In the genomic region with DNA sequence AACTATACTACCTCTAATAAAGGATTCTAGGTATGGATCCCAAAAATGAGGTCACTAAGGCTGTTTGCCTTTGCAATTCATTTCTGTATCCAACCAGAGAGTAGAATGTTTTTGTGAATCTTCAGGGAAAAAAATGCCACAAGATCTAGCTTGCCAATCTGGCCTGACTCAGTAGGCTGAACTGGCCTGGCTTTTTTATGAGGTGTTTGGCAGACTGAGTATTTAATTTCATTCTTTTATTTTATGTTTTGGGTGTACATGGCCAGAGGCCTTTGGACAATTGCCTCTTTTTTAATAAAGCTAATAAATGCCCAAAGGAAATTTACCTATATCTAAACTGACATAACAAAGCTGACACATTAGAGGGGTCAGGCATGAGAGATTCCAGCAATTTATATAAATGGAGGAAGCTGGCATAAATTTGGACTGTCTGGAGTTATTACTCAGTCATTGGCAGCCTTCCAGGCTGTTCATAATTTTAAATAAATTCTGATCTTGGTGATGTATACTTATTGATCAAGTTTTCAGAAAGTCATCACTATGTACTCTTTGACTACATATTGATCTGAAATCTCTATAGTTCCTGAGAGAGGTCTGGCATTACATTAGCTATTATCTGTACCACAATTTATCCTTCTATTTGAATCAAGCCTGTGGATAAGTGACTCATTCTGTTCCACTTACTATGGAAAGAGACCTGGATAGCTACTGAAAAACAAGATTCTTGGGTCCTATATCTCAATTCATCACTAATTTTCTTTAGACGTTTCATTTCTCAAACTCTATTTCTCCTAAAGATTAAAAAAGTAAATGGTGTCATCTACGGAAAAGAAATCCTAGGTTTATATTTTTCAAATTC, we compare ENCODE assay signal across 23 cellular contexts.
A peak's percentile ranks its signal among the peaks of the same experiment; 100 is the strongest.
DNase-seq lines count a peak whose midpoint lies in the region; FAIRE-seq and TF ChIP-seq lines count a peak whose summit lies in the region.
"Had no signal": no experiment of that assay in that cellular context is flagged by ENCODE, and none has a peak within 500 bp of the region (broad histone marks: within the 10 kb centered on the region; RNA-seq: fewer than 3 reads in every experiment).

No MANE protein-coding gene starts in this region.

- TF ChIP-seq RAD21 in Ishikawa (IDR thresholded peaks at IDR 0.05; ENCODE audit: low read depth), result no peak

- no peaks in the 10 kb centered on the region for H3K27me3 Mint-ChIP-seq in astrocyte (ENCODE audit: low read depth, unreplicated experiment)
- H3K27me3 Mint-ChIP-seq: CD8-positive, alpha-beta memory T cell had no signal

- H3K4me2 ChIP-seq in astrocyte (ENCODE audit: low read length), result no peak overlapping the region

- H3K4me1 ChIP-seq in BE2C (peaks cover 26% of the 10 kb centered on the region), astrocyte (ENCODE audit: insufficient read depth, low read length) (peaks cover 5% of the 10 kb centered on the region), SJCRH30 (no peaks in the 10 kb centered on the region)
- H3K4me1 ChIP-seq: ascending aorta, lower lobe of right lung, right lobe of liver, transverse colon had no signal

- H3K4me3 ChIP-seq in BE2C (ENCODE audit: low read depth, low read length) (no peak overlapping the region), astrocyte (ENCODE audit: insufficient read depth, low read depth, low read length) (no peak overlapping the region), fibroblast of the aortic adventitia (ENCODE audit: low read depth, low read length) (no peak overlapping the region), brain microvascular endothelial cell (ENCODE audit: low read depth, low read length) (no peak overlapping the region), SJCRH30 (no peak overlapping the region)
- H3K4me3 ChIP-seq: ascending aorta, lower lobe of right lung, right lobe of liver, transverse colon had no signal

- no peak overlapping the region for H2AFZ ChIP-seq in astrocyte (ENCODE audit: low read depth, low read length)

- H3K27ac ChIP-seq in astrocyte (ENCODE audit: low read depth, low read length) (peak overlapping the region; percentile 2), brain microvascular endothelial cell (no peak overlapping the region), SJCRH30 (no peak overlapping the region)
- H3K27ac ChIP-seq: ascending aorta, lower lobe of right lung, right lobe of liver, transverse colon had no signal

- no peak for TF ChIP-seq CTCF in BE2C (IDR thresholded peaks at IDR 0.05; ENCODE audit: low read depth, low read length)
- TF ChIP-seq CTCF in astrocyte (IDR thresholded peaks at IDR 0.05; ENCODE audit: insufficient read depth, low read depth, low read length), result no peak
- TF ChIP-seq CTCF in fibroblast of the aortic adventitia (IDR thresholded peaks at IDR 0.05; ENCODE audit: insufficient read depth, low read length), result no peak
- no peak for TF ChIP-seq CTCF in brain microvascular endothelial cell (IDR thresholded peaks at IDR 0.05; ENCODE audit: low read depth, low read length, missing control alignments)

- H3K79me2 ChIP-seq in astrocyte (ENCODE audit: insufficient read depth, low read length), result no peaks in the 10 kb centered on the region

- TF ChIP-seq EP300 in Ishikawa (IDR thresholded peaks at IDR 0.05; ENCODE audit: borderline replicate concordance), result 0 out of 2 replicates have a peak, but pooled peaks have one; percentile 25

- H3K9me3 ChIP-seq in BE2C (no peaks in the 10 kb centered on the region), astrocyte (ENCODE audit: insufficient read depth, low read depth, low read length) (no peaks in the 10 kb centered on the region), SJCRH30 (replicated peaks) (no peaks in the 10 kb centered on the region)
- H3K9me3 ChIP-seq: ascending aorta, lower lobe of right lung, right lobe of liver, transverse colon had no signal

- FAIRE-seq in astrocyte (lab: Jason Lieb, UNC), result no peak
- FAIRE-seq: H1 had no signal

- H3K4me1 Mint-ChIP-seq in astrocyte (ENCODE audit: low read depth, unreplicated experiment), result peaks cover 3% of the 10 kb centered on the region
- H3K4me1 Mint-ChIP-seq: CD8-positive, alpha-beta memory T cell; T-cell had no signal

- H3K36me3 Mint-ChIP-seq in astrocyte (ENCODE audit: low read depth, unreplicated experiment), result no peaks in the 10 kb centered on the region
- H3K36me3 Mint-ChIP-seq: CD8-positive, alpha-beta memory T cell; T-cell had no signal

- H3K27me3 ChIP-seq in BE2C (no peaks in the 10 kb centered on the region), astrocyte (ENCODE audit: insufficient read depth, low read length) (no peaks in the 10 kb centered on the region), brain microvascular endothelial cell (replicated peaks) (no peaks in the 10 kb centered on the region), SJCRH30 (no peaks in the 10 kb centered on the region)
- H3K27me3 ChIP-seq: ascending aorta, right lobe of liver, transverse colon had no signal

- H3K36me3 ChIP-seq in BE2C, result no peaks in the 10 kb centered on the region
- no peaks in the 10 kb centered on the region for H3K36me3 ChIP-seq in astrocyte (ENCODE audit: insufficient read depth, low read length)
- H3K36me3 ChIP-seq in brain microvascular endothelial cell (replicated peaks), result no peaks in the 10 kb centered on the region
- H3K36me3 ChIP-seq in SJCRH30, result no peaks in the 10 kb centered on the region
- H3K36me3 ChIP-seq: ascending aorta, lower lobe of right lung, right lobe of liver, transverse colon had no signal

- no peaks in the 10 kb centered on the region for H3K9me3 Mint-ChIP-seq in astrocyte (ENCODE audit: unreplicated experiment)

- DNase-seq in BE2C, result peak; percentile 21
- DNase-seq in astrocyte (ENCODE audit: low read depth), result peak; percentile 57
- peak; percentile 58 for DNase-seq in fibroblast of the aortic adventitia (ENCODE audit: low read depth)
- DNase-seq in NCI-H2171 treated with DMSO at 0.1 percent for 48 hours (lab: John Stamatoyannopoulos, UW), result no peak
- DNase-seq in NCI-H2107 treated with DMSO at 0.1 percent for 48 hours (lab: John Stamatoyannopoulos, UW; ENCODE audit: unreplicated experiment), result no peak
- no peak for DNase-seq in brain microvascular endothelial cell
- DNase-seq in SJCRH30, result no peak
- DNase-seq: ACHN; activated naive CD4-positive, alpha-beta T cell treated with Interleukin-2 at 50 U/mL for 16 hours; activated T-cell treated with anti-CD3 and anti-CD28 coated beads for 4 hours; CD8-positive, alpha-beta memory T cell; erythroblast; head of caudate nucleus; Kasumi-1; lower lobe of right lung; NCI-H345; right lobe of liver; stimulated activated naive CD4-positive, alpha-beta T cell treated with Interleukin-2 at 50 U/mL for 16 hours; T-cell; transverse colon had no signal

- H3K9ac ChIP-seq in astrocyte (ENCODE audit: low read length), result no peak overlapping the region

- in situ Hi-C loops in brain microvascular endothelial cell (cut with HindIII; ENCODE audit: low pct_ligation_motif_present, low sequenced_read_pairs), result no loop called here

- no peak overlapping the region for H3K27ac Mint-ChIP-seq in astrocyte (ENCODE audit: unreplicated experiment)
- H3K27ac Mint-ChIP-seq: CD8-positive, alpha-beta memory T cell; T-cell had no signal

- H4K20me1 ChIP-seq in astrocyte (ENCODE audit: insufficient read depth, low read length), result no peaks in the 10 kb centered on the region

- H3K4me3 Mint-ChIP-seq in astrocyte (ENCODE audit: unreplicated experiment), result no peak overlapping the region
- H3K4me3 Mint-ChIP-seq: CD8-positive, alpha-beta memory T cell; T-cell had no signal

TF ChIP-seq in Ishikawa, 13 proteins besides CTCF, POLR2A, EP300 and RAD21:
- TF ChIP-seq TEAD4 (IDR thresholded peaks at IDR 0.05), result no peak
- peak; percentile 53; the same call in 1 of the 2 replicates for TF ChIP-seq NFIC (IDR thresholded peaks at IDR 0.05)
TF ChIP-seq in Ishikawa: peak in this region for 1.

Comparison
In these comparisons a context has a peak if more than half of its experiments do, and no peak if none do; other contexts are left out.
1. DNase-seq: peak in BE2C (single experiment), astrocyte (single experiment) and fibroblast of the aortic adventitia (single experiment); none in NCI-H2171 treated with DMSO at 0.1 percent for 48 hours (single experiment), NCI-H2107 treated with DMSO at 0.1 percent for 48 hours (single experiment), brain microvascular endothelial cell (single experiment) and SJCRH30 (0 of 2).